22 cellular contexts compared by ENCODE assay signal in genomic region chr1:210384625-210385024, GRCh38. TPM values are rescaled to one million over a fixed set of nuclear protein-coding genes. Genes with fewer than 3 reads are reported as not detected.
A peak's percentile ranks its signal among the peaks of the same experiment; 100 is the strongest.
DNase-seq lines count a peak whose midpoint lies in the region; ATAC-seq lines count a peak whose summit lies in the region.
"Had no signal": no experiment of that assay in that cellular context is flagged by ENCODE, and none has a peak within 500 bp of the region (broad histone marks: within the 10 kb centered on the region; RNA-seq: fewer than 3 reads in every experiment).

No MANE protein-coding gene starts in this region.

- peak overlapping the region; percentile 24 for H3K4me2 ChIP-seq in skeletal muscle satellite cell (ENCODE audit: low read length)
- H3K4me2 ChIP-seq: smooth muscle cell had no signal

- H3K27me3 ChIP-seq in skeletal muscle satellite cell (ENCODE audit: control insufficient read depth, insufficient read depth, low read length) = no peaks in the 10 kb centered on the region
- H3K27me3 ChIP-seq: heart left ventricle, neutrophil, tibial artery had no signal

- ATAC-seq in GM21723 (IDR thresholded peaks at IDR 0.05; ENCODE audit: unreplicated experiment) = no peak
- ATAC-seq: activated CD8-positive, alpha-beta T cell treated with anti-CD3 and anti-CD28 coated beads for 36 hours; heart left ventricle; stimulated activated effector memory CD8-positive, alpha-beta T cell treated with anti-CD3 and anti-CD28 coated beads, Interleukin-12 subunit alpha, Interleukin-12 subunit beta, amount 100 ng/mL, for 72 hours had no signal

- H3K4me3 ChIP-seq in skeletal muscle satellite cell (ENCODE audit: low read length) = peak overlapping the region; percentile 5
- H3K4me3 ChIP-seq: HAP-1, heart left ventricle, smooth muscle cell, tibial artery had no signal

- H3K9me3 ChIP-seq in skeletal muscle satellite cell (replicated peaks; ENCODE audit: low read length) = no peaks in the 10 kb centered on the region
- H3K9me3 ChIP-seq: HAP-1, heart left ventricle, neutrophil, tibial artery had no signal

- H3K9ac ChIP-seq in skeletal muscle satellite cell (ENCODE audit: low read depth, low read length) = peak overlapping the region; percentile 18

- no peaks in the 10 kb centered on the region for H3K36me3 ChIP-seq in skeletal muscle satellite cell (ENCODE audit: insufficient read depth, low read length)
- H3K36me3 ChIP-seq: HAP-1, heart left ventricle, neutrophil, tibial artery had no signal

- H3K4me1 ChIP-seq in skeletal muscle satellite cell (ENCODE audit: control insufficient read depth, insufficient read depth, low read length) = peaks cover 19% of the 10 kb centered on the region
- H3K4me1 ChIP-seq: HAP-1, heart left ventricle had no signal

- DNase-seq in EH (ENCODE audit: low read depth) (peak; percentile 61), NCI-H69 (lab: John Stamatoyannopoulos, UW) (peak; percentile 68), glomerular visceral epithelial cell (ENCODE audit: extremely low spot score) (peak; percentile 15), GOT3 (lab: John Stamatoyannopoulos, UW) (no peak), T-helper 1 cell (no peak)
- DNase-seq: activated CD4-positive, alpha-beta T cell treated with anti-CD3 and anti-CD28 coated beads for 1 hour; activated CD8-positive, alpha-beta T cell treated with anti-CD3 and anti-CD28 coated beads for 36 hours; aorta; CD4-positive, CD25-positive, alpha-beta regulatory T cell; central memory CD4-positive, alpha-beta T cell; heart left ventricle; NCI-H1092; NCI-H2029; NCI-H345; NCI-H774; tibial artery had no signal

RNA-seq across cellular contexts. Expression of gene HHAT, which starts 55.9 kb away (rescaled TPM):
- 0.51 and 2.2 TPM in 2 replicates for total RNA-seq in skeletal muscle satellite cell (2012; rRNA removed)

Comparison
In these comparisons a context has a peak if more than half of its experiments do, and no peak if none do; other contexts are left out.
1. DNase-seq: peak in EH (single experiment), NCI-H69 (single experiment) and glomerular visceral epithelial cell (single experiment); none in GOT3 (single experiment) and T-helper 1 cell (0 of 5).